ENCODE assay signal across 1 cellular context in genomic region chr5:154260224-154260859, GRCh38.
TF ChIP-seq lines count a peak whose summit lies in the region.

No MANE protein-coding gene starts in this region.

TF ChIP-seq in SK-N-SH, 30 proteins besides CTCF, POLR2A, EP300 and RAD21 (continued from another document):
- TF ChIP-seq, protein P1, sequence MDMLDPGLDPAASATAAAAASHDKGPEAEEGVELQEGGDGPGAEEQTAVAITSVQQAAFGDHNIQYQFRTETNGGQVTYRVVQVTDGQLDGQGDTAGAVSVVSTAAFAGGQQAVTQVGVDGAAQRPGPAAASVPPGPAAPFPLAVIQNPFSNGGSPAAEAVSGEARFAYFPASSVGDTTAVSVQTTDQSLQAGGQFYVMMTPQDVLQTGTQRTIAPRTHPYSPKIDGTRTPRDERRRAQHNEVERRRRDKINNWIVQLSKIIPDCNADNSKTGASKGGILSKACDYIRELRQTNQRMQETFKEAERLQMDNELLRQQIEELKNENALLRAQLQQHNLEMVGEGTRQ (IDR thresholded peaks at IDR 0.05; ENCODE audit: borderline replicate concordance, low read depth, low read length) = no peak
- no peak for TF ChIP-seq MXI1 (IDR thresholded peaks at IDR 0.05; ENCODE audit: low read depth, low read length)
- TF ChIP-seq TAF1 (IDR thresholded peaks at IDR 0.05; ENCODE audit: borderline replicate concordance, low read depth, low read length) = no peak
- no peak for TF ChIP-seq MEF2A (IDR thresholded peaks at IDR 0.05; ENCODE audit: borderline replicate concordance, low read depth)
- no peak for TF ChIP-seq NFIC (IDR thresholded peaks at IDR 0.05; ENCODE audit: borderline replicate concordance)
- no peak for TF ChIP-seq RXRA (IDR thresholded peaks at IDR 0.05; ENCODE audit: borderline replicate concordance, low read depth)
- TF ChIP-seq SMC3 (IDR thresholded peaks at IDR 0.05; ENCODE audit: low read depth, low read length) = no peak
- TF ChIP-seq TCF12 (IDR thresholded peaks at IDR 0.05) = no peak
- no peak for TF ChIP-seq SIN3A (IDR thresholded peaks at IDR 0.05; ENCODE audit: borderline replicate concordance, low read depth, low read length)
- no peak for TF ChIP-seq FOXJ3 (CRISPR knock-in tag; IDR thresholded peaks at IDR 0.05)
- TF ChIP-seq JUND (IDR thresholded peaks at IDR 0.05) = no peak
- TF ChIP-seq ELF1 (IDR thresholded peaks at IDR 0.05) = no peak
- TF ChIP-seq GABPA (IDR thresholded peaks at IDR 0.05; ENCODE audit: low read depth) = no peak
